Comparison of ENCODE assay signal across 8 cellular contexts in the genomic region with DNA sequence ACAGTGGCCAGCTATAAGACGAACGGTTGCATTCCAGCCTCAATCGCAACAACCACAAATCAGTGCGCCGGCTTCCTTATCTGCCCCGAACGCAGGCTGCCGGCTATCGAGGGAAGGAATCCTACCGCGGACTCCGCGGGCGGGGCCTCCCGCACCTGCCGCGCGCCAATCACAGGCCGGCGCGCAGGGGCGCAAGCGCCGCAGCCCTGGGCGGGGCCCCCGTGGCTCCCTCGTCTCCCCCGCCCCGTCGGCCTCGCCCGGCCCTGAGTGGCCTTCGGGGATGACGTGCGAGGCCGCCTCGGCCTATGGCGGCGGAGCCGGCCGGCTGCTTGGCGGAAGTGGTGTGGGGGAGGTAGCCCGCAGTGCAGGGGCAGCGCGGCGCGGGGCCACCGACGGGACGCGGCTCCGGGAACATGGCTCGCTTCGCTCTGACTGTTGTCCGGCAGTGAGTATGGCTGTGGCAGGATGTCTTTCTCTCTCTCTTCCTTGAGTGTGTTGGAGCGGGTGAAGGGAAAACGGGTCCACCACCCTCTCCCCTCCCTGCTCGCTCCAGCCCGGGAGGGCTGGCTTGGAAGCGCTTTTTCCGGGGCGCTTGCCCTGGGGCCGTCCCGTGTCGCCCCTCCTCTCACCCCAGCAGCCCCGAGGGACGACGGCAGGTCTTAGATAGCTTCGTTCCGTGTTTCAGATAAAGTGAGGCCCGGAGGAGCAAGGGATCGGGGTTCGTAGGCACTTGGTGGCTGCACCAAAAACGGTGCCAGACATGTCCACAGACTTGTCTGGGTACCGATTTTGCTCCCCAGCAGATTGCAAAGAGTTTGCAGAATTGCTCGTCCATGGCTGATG. TPM values are rescaled to one million over a fixed set of nuclear protein-coding genes. Genes with fewer than 3 reads are reported as not detected.
DNase-seq lines count a peak whose midpoint lies in the region; ATAC-seq and TF ChIP-seq lines count a peak whose summit lies in the region.

A gene with protein sequence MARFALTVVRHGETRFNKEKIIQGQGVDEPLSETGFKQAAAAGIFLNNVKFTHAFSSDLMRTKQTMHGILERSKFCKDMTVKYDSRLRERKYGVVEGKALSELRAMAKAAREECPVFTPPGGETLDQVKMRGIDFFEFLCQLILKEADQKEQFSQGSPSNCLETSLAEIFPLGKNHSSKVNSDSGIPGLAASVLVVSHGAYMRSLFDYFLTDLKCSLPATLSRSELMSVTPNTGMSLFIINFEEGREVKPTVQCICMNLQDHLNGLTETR (plus strand): TSS at position 355 of the 843 bp plus-strand sequence. CDS start 59 bp downstream, at position 414.

- H3K27ac ChIP-seq in RWPE1 = peak within 1 kb of the TSS; percentile 75

- peaks cover 16% of the 10 kb centered on the region for H3K36me3 Mint-ChIP-seq in activated T-helper 17 cell treated with anti-CD3 and anti-CD28 coated beads, Interleukin-2, amount 50 U/mL, for 72 hours (ENCODE audit: low read depth)
- H3K36me3 Mint-ChIP-seq in naive thymus-derived CD8-positive, alpha-beta T cell = peaks cover 0 to 7% (median 6%) of the 10 kb centered on the region in 3 donors
- peaks cover 16 to 21% of the 10 kb centered on the region in 2 donors for H3K36me3 Mint-ChIP-seq in stimulated activated naive B cell treated with anti-CD40 and anti-IgM and Interleukin-4, amounts not matched to agents 10 μg/mL and 1 μg/mL and 100 μg/mL, for 72 hours

- POLR2A ChIA-PET in RWPE1 (lab: Yijun Ruan, JAX; ENCODE audit: low non-redundant PET) = interaction anchor here (0.9 kb wide), 1 partner anchor 129 kb away, joined by 3 read pairs; no protein-coding TSS in a partner anchor
- POLR2A ChIA-PET in naive thymus-derived CD8-positive, alpha-beta T cell (lab: Charles Lee) = interaction anchor here (1.0 to 1.9 kb wide), 6 partner anchors 12 to 568 kb away, joined by 3 to 8 read pairs (median 4); a partner anchor contains a TSS

- H3K9me3 Mint-ChIP-seq in activated T-helper 17 cell treated with anti-CD3 and anti-CD28 coated beads, Interleukin-2, amount 50 U/mL, for 72 hours = no peaks in the 10 kb centered on the region
- no peaks in the 10 kb centered on the region for H3K9me3 Mint-ChIP-seq in naive thymus-derived CD8-positive, alpha-beta T cell
- H3K9me3 Mint-ChIP-seq in stimulated activated naive B cell treated with anti-CD40 and anti-IgM and Interleukin-4, amounts not matched to agents 10 μg/mL and 1 μg/mL and 100 μg/mL, for 72 hours = no peaks in the 10 kb centered on the region

- CTCF ChIA-PET in RWPE1 (lab: Yijun Ruan, JAX) = interaction anchor here (0.6 kb wide), 1 partner anchor 22 kb away, joined by 4 read pairs; no protein-coding TSS in a partner anchor

- peaks cover 16% of the 10 kb centered on the region for H3K4me1 Mint-ChIP-seq in activated T-helper 17 cell treated with anti-CD3 and anti-CD28 coated beads, Interleukin-2, amount 50 U/mL, for 72 hours
- peaks cover 20 to 42% (median 41%) of the 10 kb centered on the region in 4 donors for H3K4me1 Mint-ChIP-seq in naive thymus-derived CD8-positive, alpha-beta T cell
- H3K4me1 Mint-ChIP-seq in stimulated activated naive B cell treated with anti-CD40 and anti-IgM and Interleukin-4, amounts not matched to agents 10 μg/mL and 1 μg/mL and 100 μg/mL, for 72 hours = peaks cover 12 to 37% of the 10 kb centered on the region in 2 donors

- peak within 1 kb of the TSS; percentile 83 for H3K4me3 Mint-ChIP-seq in activated T-helper 17 cell treated with anti-CD3 and anti-CD28 coated beads, Interleukin-2, amount 50 U/mL, for 72 hours
- peak within 1 kb of the TSS; percentile 90 to 97 (median 94) for H3K4me3 Mint-ChIP-seq in naive thymus-derived CD8-positive, alpha-beta T cell
- peak within 1 kb of the TSS; percentile 95 to 99 for H3K4me3 Mint-ChIP-seq in stimulated activated naive B cell treated with anti-CD40 and anti-IgM and Interleukin-4, amounts not matched to agents 10 μg/mL and 1 μg/mL and 100 μg/mL, for 72 hours

- no peaks in the 10 kb centered on the region for H3K27me3 Mint-ChIP-seq in activated T-helper 17 cell treated with anti-CD3 and anti-CD28 coated beads, Interleukin-2, amount 50 U/mL, for 72 hours
- H3K27me3 Mint-ChIP-seq in naive thymus-derived CD8-positive, alpha-beta T cell = peaks cover 0 to 2% (median 0%) of the 10 kb centered on the region in 5 donors
- H3K27me3 Mint-ChIP-seq in stimulated activated naive B cell treated with anti-CD40 and anti-IgM and Interleukin-4, amounts not matched to agents 10 μg/mL and 1 μg/mL and 100 μg/mL, for 72 hours = no peaks in the 10 kb centered on the region

- peak; percentile 95 for DNase-seq in EH (ENCODE audit: low read depth)
- DNase-seq in H4 (ENCODE audit: low spot score) = peak; percentile 92
- peak; percentile 75 for DNase-seq in LNCaP clone FGC (ENCODE audit: low read depth)
- DNase-seq in RWPE1 (ENCODE audit: low spot score) = peak; percentile 96
- DNase-seq in fibroblast of mammary gland (ENCODE audit: low read depth) = peak; percentile 86
- peak; percentile 86 to 93 (median 90) for DNase-seq in naive thymus-derived CD8-positive, alpha-beta T cell
- peak; percentile 94 for DNase-seq in stimulated activated naive B cell treated with anti-CD40 and anti-IgM and Interleukin-4, amounts not matched to agents 10 μg/mL and 1 μg/mL and 100 μg/mL, for 72 hours

- ATAC-seq in activated T-helper 17 cell treated with anti-CD3 and anti-CD28 coated beads, Interleukin-2, amount 50 U/mL, for 72 hours (replicated peaks) = peak; percentile 100
- peak; percentile 94 for ATAC-seq in naive thymus-derived CD8-positive, alpha-beta T cell
- peak; percentile 96 to 97 for ATAC-seq in stimulated activated naive B cell treated with anti-CD40 and anti-IgM and Interleukin-4, amounts not matched to agents 10 μg/mL and 1 μg/mL and 100 μg/mL, for 72 hours (replicated peaks)

- H3K4me3 ChIP-seq in LNCaP clone FGC (ENCODE audit: low read depth, low read length) = peak within 1 kb of the TSS; percentile 89
- peak within 1 kb of the TSS; percentile 94 for H3K4me3 ChIP-seq in fibroblast of mammary gland (ENCODE audit: control insufficient read depth, low read depth, low read length)

- H3K27ac Mint-ChIP-seq in activated T-helper 17 cell treated with anti-CD3 and anti-CD28 coated beads, Interleukin-2, amount 50 U/mL, for 72 hours = peak within 1 kb of the TSS; percentile 88
- H3K27ac Mint-ChIP-seq in naive thymus-derived CD8-positive, alpha-beta T cell = peak within 1 kb of the TSS; percentile 90 to 97 (median 94)
- H3K27ac Mint-ChIP-seq in stimulated activated naive B cell treated with anti-CD40 and anti-IgM and Interleukin-4, amounts not matched to agents 10 μg/mL and 1 μg/mL and 100 μg/mL, for 72 hours = peak within 1 kb of the TSS; percentile 98

- TF ChIP-seq CTCF in LNCaP clone FGC (IDR thresholded peaks at IDR 0.05; ENCODE audit: control insufficient read depth, extremely low read depth, insufficient read depth) (no peak), RWPE1 (conservative IDR thresholded peaks at IDR 0.05; ENCODE audit: low read depth) (no peak), fibroblast of mammary gland (conservative IDR thresholded peaks at IDR 0.05; ENCODE audit: control insufficient read depth, insufficient read depth, low read depth, low read length) (no peak)

RNA-seq across cellular contexts. Expression of the gene that starts here (rescaled TPM):
- 8.0 and 15.4 TPM in 2 replicates for total RNA-seq in H4 (2014; rRNA removed; shearing (Covaris generic))
- 10 to 100 TPM in 1 of 2 donors, 1 to 10 TPM in 1; 6.8 to 12.7 TPM for total RNA-seq in activated T-helper 17 cell treated with anti-CD3 and anti-CD28 coated beads, Interleukin-2, amount 50 U/mL, for 72 hours
- 10 to 100 TPM; 10.6 to 14.0 TPM for total RNA-seq in naive thymus-derived CD8-positive, alpha-beta T cell
- polyA plus RNA-seq in naive thymus-derived CD8-positive, alpha-beta T cell = 1 to 10 TPM; 2.1 to 4.2 (median 2.5) TPM

Comparison
In these comparisons a context has a peak if more than half of its experiments do, and no peak if none do; other contexts are left out.
1. Peak in every context shown above with its lines: DNase-seq, ATAC-seq, H3K4me3 ChIP-seq and H3K27ac ChIP-seq.